In genomic region chr21:31142600-31142999, GRCh38 we compare ENCODE assay signal across 10 cellular contexts.
DNase-seq lines count a peak whose midpoint lies in the region; ATAC-seq and TF ChIP-seq lines count a peak whose summit lies in the region.
"Had no signal": no experiment of that assay in that cellular context is flagged by ENCODE, and none has a peak within 500 bp of the region (broad histone marks: within the 10 kb centered on the region; RNA-seq: fewer than 3 reads in every experiment).

No MANE protein-coding gene starts in this region.

- no peak overlapping the region for H3K27ac ChIP-seq in DND-41 (ENCODE audit: low read length)
- peak overlapping the region in 1 of 2 experiments; percentile 12; a peak in 1 of 4 replicates for H3K27ac ChIP-seq in SK-N-SH (ENCODE audit: low read depth in 2 of 2, low read length in 1 of 2)
- no peak overlapping the region for H3K27ac ChIP-seq in spleen
- H3K27ac ChIP-seq: thoracic aorta had no signal

- no peak for TF ChIP-seq POLR2A in spleen (IDR thresholded peaks at IDR 0.05)

- no peaks in the 10 kb centered on the region for H3K79me2 ChIP-seq in DND-41 (ENCODE audit: insufficient read depth, low read length)
- no peaks in the 10 kb centered on the region for H3K79me2 ChIP-seq in SK-N-SH (ENCODE audit: insufficient read depth)

- H3K4me2 ChIP-seq in DND-41 (ENCODE audit: insufficient read depth, low read length): no peak overlapping the region
- no peak overlapping the region for H3K4me2 ChIP-seq in SK-N-SH

- CTCF ChIA-PET in SK-N-SH (lab: Yijun Ruan, JAX): interaction anchor here (0.9 to 2.4 kb wide), 5 partner anchors 16 to 45 kb away, joined by 3 to 10 read pairs (median 5); no protein-coding TSS in a partner anchor

- peak; percentile 44 for TF ChIP-seq RAD21 in SK-N-SH (IDR thresholded peaks at IDR 0.05; ENCODE audit: low read length)

- DNase-seq in DND-41 (peak; percentile 28), SK-N-SH (peak; percentile 40), kidney glomerular epithelial cell (lab: John Stamatoyannopoulos, UW) (peak; percentile 15), SKM-1 (lab: John Stamatoyannopoulos, UW; ENCODE audit: unreplicated experiment) (no peak), spleen (no peak)
- DNase-seq: activated CD8-positive, alpha-beta memory T cell treated with anti-CD3 and anti-CD28 coated beads for 24 hours; GDM1 had no signal

- H3K36me3 ChIP-seq in DND-41 (ENCODE audit: insufficient read depth, low read length) (peaks cover 7% of the 10 kb centered on the region), SK-N-SH (replicated peaks in 1 of 2; ENCODE audit: control insufficient read depth in 1 of 2, insufficient read depth in 2 of 2, low read length in 1 of 2) (no peaks in the 10 kb centered on the region), spleen (no peaks in the 10 kb centered on the region)
- H3K36me3 ChIP-seq: thoracic aorta had no signal

- H3K9ac ChIP-seq in DND-41 (ENCODE audit: low read depth, low read length) (no peak overlapping the region), SK-N-SH (no peak overlapping the region)

- 63% methylated on average over 7 of the region's 7 CpGs for WGBS in SK-N-SH (ENCODE audit: low lambda C conversion rate)
- WGBS in spleen, 5 donors: 66 to 84% (median 72%) methylated on average over 6 to 7 of the region's 7 CpGs

- H2AFZ ChIP-seq in DND-41 (ENCODE audit: low read depth, low read length): no peak overlapping the region
- H2AFZ ChIP-seq in SK-N-SH (ENCODE audit: low read depth): no peak overlapping the region

- H3K9me2 ChIP-seq in SK-N-SH: no peaks in the 10 kb centered on the region

- H3K9me3 ChIP-seq in DND-41 (ENCODE audit: insufficient read depth, low read length, severe bottlenecking) (no peaks in the 10 kb centered on the region), SK-N-SH (no peaks in the 10 kb centered on the region), spleen (no peaks in the 10 kb centered on the region)
- H3K9me3 ChIP-seq: thoracic aorta had no signal

- TF ChIP-seq CTCF in DND-41 (IDR thresholded peaks at IDR 0.05; ENCODE audit: borderline replicate concordance, extremely low read depth, low read length, poor library complexity, severe bottlenecking): peak; percentile 62
- TF ChIP-seq CTCF in SK-N-SH (IDR thresholded peaks at IDR 0.05): no peak; the same call in 1 of the 2 replicates
- TF ChIP-seq CTCF in spleen (IDR thresholded peaks at IDR 0.05 in 8 of 11, conservative IDR thresholded peaks at IDR 0.05 in 3 of 11): no peak

- POLR2A ChIA-PET in SK-N-SH (lab: Yijun Ruan, JAX): no interaction called here

- ATAC-seq in DND-41 (ENCODE audit: insufficient read depth, low read depth) (peak; percentile 74), GM18907 (IDR thresholded peaks at IDR 0.05; ENCODE audit: unreplicated experiment) (peak; percentile 67), HG02981 (IDR thresholded peaks at IDR 0.05; ENCODE audit: unreplicated experiment) (no peak)

- H3K4me3 ChIP-seq in DND-41 (ENCODE audit: low read depth in 1 of 2, low read length in 2 of 2) (no peak overlapping the region), SK-N-SH (ENCODE audit: low read depth in 2 of 2, low read length in 1 of 2) (no peak overlapping the region), spleen (no peak overlapping the region)
- H3K4me3 ChIP-seq: thoracic aorta had no signal

- no peak for TF ChIP-seq EP300 in SK-N-SH (IDR thresholded peaks at IDR 0.05; ENCODE audit: borderline replicate concordance in 1 of 2, low read depth in 1 of 2, low read length in 1 of 2)

- H3F3A ChIP-seq in SK-N-SH (replicated peaks; ENCODE audit: insufficient read depth): no peaks in the 10 kb centered on the region

- no peaks in the 10 kb centered on the region for H3K27me3 ChIP-seq in DND-41 (ENCODE audit: insufficient read depth, low read length, poor library complexity)
- H3K27me3 ChIP-seq in SK-N-SH (ENCODE audit: insufficient read depth): no peaks in the 10 kb centered on the region
- no peaks in the 10 kb centered on the region for H3K27me3 ChIP-seq in spleen (replicated peaks in 1 of 7)

- peaks cover 4% of the 10 kb centered on the region for H3K4me1 ChIP-seq in DND-41 (ENCODE audit: insufficient read depth, low read length)
- peaks cover 0 to 29% of the 10 kb centered on the region in 2 experiments; a peak in 2 of 4 replicates for H3K4me1 ChIP-seq in SK-N-SH (ENCODE audit: control insufficient read depth in 1 of 2, insufficient read depth in 2 of 2, low read depth in 1 of 2, low read length in 1 of 2)
- H3K4me1 ChIP-seq in spleen: no peaks in the 10 kb centered on the region

- intact Hi-C loops in spleen (cut with DNase I; ENCODE audit: low total_unique reads): no loop called here

- H4K20me1 ChIP-seq in DND-41 (ENCODE audit: insufficient read depth, low read length): peaks cover 8% of the 10 kb centered on the region; the same call in 1 of the 2 replicates
- H4K20me1 ChIP-seq in SK-N-SH (ENCODE audit: insufficient read depth): no peaks in the 10 kb centered on the region

TF ChIP-seq in SK-N-SH, 30 proteins besides CTCF, POLR2A, EP300 and RAD21:
- TF ChIP-seq USF1 (IDR thresholded peaks at IDR 0.05; ENCODE audit: borderline replicate concordance, low read depth) (no peak), SMC3 (IDR thresholded peaks at IDR 0.05; ENCODE audit: low read depth, low read length) (peak; percentile 22; the same call in 1 of the 2 replicates)

Comparison
In these comparisons a context has a peak if more than half of its experiments do, and no peak if none do; other contexts are left out.
1. DNase-seq: peak in DND-41 (single experiment), SK-N-SH (single experiment) and kidney glomerular epithelial cell (single experiment); none in SKM-1 (single experiment) and spleen (single experiment).